18 cellular contexts compared by ENCODE assay signal in genomic region chr2:141439524-141439923, GRCh38.
DNase-seq lines count a peak whose midpoint lies in the region; TF ChIP-seq lines count a peak whose summit lies in the region.
"Had no signal": no experiment of that assay in that cellular context is flagged by ENCODE, and none has a peak within 500 bp of the region (broad histone marks: within the 10 kb centered on the region; RNA-seq: fewer than 3 reads in every experiment).

No MANE protein-coding gene starts in this region.

- H3K27me3 ChIP-seq in right atrium auricular region: no peaks in the 10 kb centered on the region

- no peak overlapping the region for H3K4me3 Mint-ChIP-seq in chondrocyte (ENCODE audit: unreplicated experiment)

- H3K4me1 Mint-ChIP-seq in chondrocyte (ENCODE audit: low read depth): no peaks in the 10 kb centered on the region

- no peaks in the 10 kb centered on the region for H3K27me3 Mint-ChIP-seq in chondrocyte (ENCODE audit: low read depth)

- no peak overlapping the region for H3K27ac ChIP-seq in right atrium auricular region
- H3K27ac ChIP-seq: C4-2B, HL-60, PC-9 had no signal

- H3K27ac Mint-ChIP-seq in chondrocyte (ENCODE audit: unreplicated experiment): no peak overlapping the region

- TF ChIP-seq CTCF in astrocyte of the spinal cord (IDR thresholded peaks at IDR 0.05; ENCODE audit: low read depth, low read length) (no peak), fibroblast of villous mesenchyme (IDR thresholded peaks at IDR 0.05; ENCODE audit: insufficient read depth, low read depth, low read length) (no peak), right atrium auricular region (IDR thresholded peaks at IDR 0.05) (no peak), chondrocyte (IDR thresholded peaks at IDR 0.05) (no peak)

- no peak overlapping the region for H3K4me3 ChIP-seq in astrocyte of the spinal cord (ENCODE audit: low read depth, low read length)
- H3K4me3 ChIP-seq in fibroblast of villous mesenchyme (ENCODE audit: low read depth, low read length): no peak overlapping the region
- H3K4me3 ChIP-seq in right atrium auricular region: no peak overlapping the region
- H3K4me3 ChIP-seq: HAP-1, PC-9 had no signal

- peaks cover 2% of the 10 kb centered on the region for H3K36me3 Mint-ChIP-seq in chondrocyte (ENCODE audit: low read depth)

- H3K9me3 ChIP-seq in right atrium auricular region: no peaks in the 10 kb centered on the region
- H3K9me3 ChIP-seq: HAP-1 had no signal

- H3K4me1 ChIP-seq in right atrium auricular region: no peaks in the 10 kb centered on the region
- H3K4me1 ChIP-seq: HAP-1 had no signal

- peak; percentile 25 for DNase-seq in NCI-H69 (lab: John Stamatoyannopoulos, UW)
- DNase-seq in astrocyte of the spinal cord (ENCODE audit: low read depth, low spot score): peak; percentile 27
- DNase-seq in fibroblast of villous mesenchyme (ENCODE audit: low read depth): peak; percentile 1
- peak; percentile 90 for DNase-seq in renal cortical epithelial cell (ENCODE audit: low read depth)
- DNase-seq in right atrium auricular region (ENCODE audit: low spot score): no peak
- DNase-seq in chondrocyte (ENCODE audit: low spot score): no peak
- no peak for DNase-seq in foreskin melanocyte
- DNase-seq: ACHN, AML-193, DMS79, IMR-90, NCI-H187, NCI-H2107, NCI-H524, PC-9 had no signal

- peaks cover 8% of the 10 kb centered on the region for H3K9me3 Mint-ChIP-seq in chondrocyte (ENCODE audit: low read depth)

- no peaks in the 10 kb centered on the region for H3K36me3 ChIP-seq in right atrium auricular region
- H3K36me3 ChIP-seq: HAP-1 had no signal

- in situ Hi-C loops in astrocyte of the spinal cord (cut with HindIII; ENCODE audit: low sequenced_read_pairs): no loop called here

Comparison
In these comparisons a context has a peak if more than half of its experiments do, and no peak if none do; other contexts are left out.
1. DNase-seq: peak in NCI-H69 (single experiment), astrocyte of the spinal cord (single experiment), fibroblast of villous mesenchyme (single experiment) and renal cortical epithelial cell (single experiment); none in right atrium auricular region (single experiment), chondrocyte (single experiment) and foreskin melanocyte (single experiment).